8 cellular contexts compared by ENCODE assay signal in genomic region chr15:59688888-59689625, GRCh38. TPM values are rescaled to one million over a fixed set of nuclear protein-coding genes. Genes with fewer than 3 reads are reported as not detected.
DNase-seq lines count a peak whose midpoint lies in the region; TF ChIP-seq lines count a peak whose summit lies in the region.

Gene BNIP2, minus strand, starts transcription at chr15:59689320. Its CDS starts 6,863 bp downstream, at chr15:59682457.

- TF ChIP-seq EP300 in SK-N-SH (IDR thresholded peaks at IDR 0.05; ENCODE audit: borderline replicate concordance in 1 of 2, low read depth in 1 of 2, low read length in 1 of 2) (0 out of 4 replicates have a peak, but pooled peaks of 1 of the 2 experiments have one; percentile 26), suprapubic skin (IDR thresholded peaks at IDR 0.05) (no peak)

- H2AFZ ChIP-seq in SK-N-SH (ENCODE audit: low read depth), result peak within 1 kb of the TSS; percentile 81

- DNase-seq in GM03348 (ENCODE audit: low spot score) (peak; percentile 97), HFF-Myc (ENCODE audit: extremely low read depth, low read depth) (peak; percentile 91), NCI-H1048 (lab: John Stamatoyannopoulos, UW) (peak; percentile 97), SK-N-SH (peak; percentile 96), germinal center (ENCODE audit: low spot score) (peak; percentile 95), nucleus accumbens (lab: John Stamatoyannopoulos, UW) (peak; percentile 71 to 97 (median 92)), suprapubic skin (ENCODE audit: low spot score in 2 of 2) (peak; percentile 100)
- DNase-seq in activated naive CD4-positive, alpha-beta T cell treated with anti-CD3 and anti-CD28 coated beads, Interleukin-2, amount 50 U/mL, for 16 hours, result peak; percentile 98

- H4K20me1 ChIP-seq in SK-N-SH (ENCODE audit: insufficient read depth), result peaks cover 41% of the 10 kb centered on the region

- H3K9me3 ChIP-seq in SK-N-SH (no peaks in the 10 kb centered on the region), suprapubic skin (no peaks in the 10 kb centered on the region)

- peaks cover 20% of the 10 kb centered on the region for H3F3A ChIP-seq in SK-N-SH (replicated peaks; ENCODE audit: insufficient read depth)

- H3K4me2 ChIP-seq in SK-N-SH, result peak within 1 kb of the TSS; percentile 77

- peaks cover 51% of the 10 kb centered on the region for H3K79me2 ChIP-seq in SK-N-SH (ENCODE audit: insufficient read depth)

- H3K4me3 ChIP-seq in HFF-Myc (replicated peaks; ENCODE audit: low read depth, low read length) (peak within 1 kb of the TSS; percentile 97), SK-N-SH (ENCODE audit: low read depth in 2 of 2, low read length in 1 of 2) (peak within 1 kb of the TSS; percentile 81 to 86), suprapubic skin (peak within 1 kb of the TSS; percentile 98)

- 2% methylated on average over 15 of the region's 74 CpGs for WGBS in SK-N-SH (ENCODE audit: low lambda C conversion rate)
- WGBS in suprapubic skin, result 0% methylated on average over 33 of the region's 74 CpGs

- H3K9ac ChIP-seq in SK-N-SH, result peak within 1 kb of the TSS; percentile 99

- H3K4me1 ChIP-seq in SK-N-SH (ENCODE audit: control insufficient read depth in 1 of 2, insufficient read depth in 2 of 2, low read depth in 1 of 2, low read length in 1 of 2) (peaks cover 16 to 22% of the 10 kb centered on the region in 2 experiments; a peak in 3 of 4 replicates), suprapubic skin (peaks cover 52% of the 10 kb centered on the region)

- no peak for TF ChIP-seq RAD21 in SK-N-SH (IDR thresholded peaks at IDR 0.05; ENCODE audit: low read length)

- H3K36me3 ChIP-seq in SK-N-SH (replicated peaks in 1 of 2; ENCODE audit: control insufficient read depth in 1 of 2, insufficient read depth in 2 of 2, low read length in 1 of 2) (peaks cover 4 to 20% of the 10 kb centered on the region in 2 experiments), suprapubic skin (no peaks in the 10 kb centered on the region)

- no peaks in the 10 kb centered on the region for H3K27me3 ChIP-seq in SK-N-SH (ENCODE audit: insufficient read depth)
- no peaks in the 10 kb centered on the region for H3K27me3 ChIP-seq in suprapubic skin

- TF ChIP-seq POLR2A in suprapubic skin (IDR thresholded peaks at IDR 0.05), result peak; percentile 16 to 91

- H3K9me2 ChIP-seq in SK-N-SH, result no peaks in the 10 kb centered on the region

- peak within 1 kb of the TSS; percentile 92 to 93 for H3K27ac ChIP-seq in SK-N-SH (ENCODE audit: low read depth in 2 of 2, low read length in 1 of 2)
- H3K27ac ChIP-seq in suprapubic skin, result peak within 1 kb of the TSS; percentile 100

- POLR2A ChIA-PET in SK-N-SH (lab: Yijun Ruan, JAX), result interaction anchor here (0.7 to 1.0 kb wide), 2 partner anchors 32 to 445 kb away, joined by 3 to 5 read pairs; partner anchors contain the start of gene GTF2A2

- TF ChIP-seq CTCF in HFF-Myc (IDR thresholded peaks at IDR 0.05; ENCODE audit: low read depth, low read length, missing control alignments), result no peak
- TF ChIP-seq CTCF in SK-N-SH (IDR thresholded peaks at IDR 0.05), result 0 out of 2 replicates have a peak, but pooled peaks have one; percentile 6
- TF ChIP-seq CTCF in suprapubic skin (IDR thresholded peaks at IDR 0.05), result no peak

- CTCF ChIA-PET in SK-N-SH (lab: Yijun Ruan, JAX), result interaction anchor here (0.8 to 3.5 kb wide), 7 partner anchors 8 to 670 kb away, joined by 3 to 19 read pairs (median 3); no protein-coding TSS in a partner anchor

TF ChIP-seq in SK-N-SH, 30 proteins besides CTCF, POLR2A, EP300 and RAD21:
- TF ChIP-seq MXI1 (IDR thresholded peaks at IDR 0.05; ENCODE audit: low read depth, low read length) (peak; percentile 74), TCF12 (IDR thresholded peaks at IDR 0.05) (no peak), CHD2 (IDR thresholded peaks at IDR 0.05; ENCODE audit: low read length, partially characterized antibody) (peak; percentile 93), USF1 (IDR thresholded peaks at IDR 0.05; ENCODE audit: borderline replicate concordance, low read depth) (0 out of 2 replicates have a peak, but pooled peaks have one; percentile 38), ZBTB33 (IDR thresholded peaks at IDR 0.05; ENCODE audit: borderline replicate concordance, low read depth) (peak; percentile 47; the same call in 1 of the 2 replicates), GATA2 (CRISPR knock-in tag; IDR thresholded peaks at IDR 0.05) (no peak), ELF1 (IDR thresholded peaks at IDR 0.05) (peak; percentile 7; the same call in 1 of the 2 replicates), FOSL2 (IDR thresholded peaks at IDR 0.05; ENCODE audit: borderline replicate concordance, low read depth) (no peak), NRF1 (IDR thresholded peaks at IDR 0.05; ENCODE audit: low read depth, low read length) (peak; percentile 41; the same call in 1 of the 2 replicates), YY1 (IDR thresholded peaks at IDR 0.05; ENCODE audit: low read depth) (0 out of 2 replicates have a peak, but pooled peaks have one; percentile 42), NFIC (IDR thresholded peaks at IDR 0.05; ENCODE audit: borderline replicate concordance) (0 out of 2 replicates have a peak, but pooled peaks have one; percentile 2), TAF1 (IDR thresholded peaks at IDR 0.05; ENCODE audit: borderline replicate concordance, low read depth, low read length) (peak; percentile 56), SIN3A (IDR thresholded peaks at IDR 0.05; ENCODE audit: borderline replicate concordance, low read depth, low read length) (no peak), GABPA (IDR thresholded peaks at IDR 0.05; ENCODE audit: low read depth) (peak; percentile 96), RFX5 (IDR thresholded peaks at IDR 0.05; ENCODE audit: low read length) (peak; percentile 42; the same call in 1 of the 2 replicates), POLR2AphosphoS5 (IDR thresholded peaks at IDR 0.05; ENCODE audit: low read depth, low read length) (peak; percentile 84)

RNA-seq across cellular contexts. Expression of gene BNIP2, which starts in this region (rescaled TPM):
- 37.0 and 67.7 TPM in 2 replicates for polyA plus RNA-seq in SK-N-SH (2012; rRNA removed)
- 63.2 and 83.6 TPM in 2 replicates for polyA plus RNA-seq in SK-N-SH (2012; cell fraction: cytosol; rRNA removed)
- 52.7 and 55.3 TPM in 2 replicates for polyA plus RNA-seq in SK-N-SH (2012; cell fraction: nucleus; rRNA removed)
- 100 to 1,000 TPM in 3 of 4 donors, 10 to 100 TPM in 1; 95.4 to 146 (median 114) TPM for total RNA-seq in suprapubic skin

Comparison
In these comparisons a context has a peak if more than half of its experiments do, and no peak if none do; other contexts are left out.
1. Peak in every context shown above with its lines: DNase-seq, H3K4me3 ChIP-seq and H3K27ac ChIP-seq.